8 cellular contexts compared by ENCODE assay signal in the genomic region with DNA sequence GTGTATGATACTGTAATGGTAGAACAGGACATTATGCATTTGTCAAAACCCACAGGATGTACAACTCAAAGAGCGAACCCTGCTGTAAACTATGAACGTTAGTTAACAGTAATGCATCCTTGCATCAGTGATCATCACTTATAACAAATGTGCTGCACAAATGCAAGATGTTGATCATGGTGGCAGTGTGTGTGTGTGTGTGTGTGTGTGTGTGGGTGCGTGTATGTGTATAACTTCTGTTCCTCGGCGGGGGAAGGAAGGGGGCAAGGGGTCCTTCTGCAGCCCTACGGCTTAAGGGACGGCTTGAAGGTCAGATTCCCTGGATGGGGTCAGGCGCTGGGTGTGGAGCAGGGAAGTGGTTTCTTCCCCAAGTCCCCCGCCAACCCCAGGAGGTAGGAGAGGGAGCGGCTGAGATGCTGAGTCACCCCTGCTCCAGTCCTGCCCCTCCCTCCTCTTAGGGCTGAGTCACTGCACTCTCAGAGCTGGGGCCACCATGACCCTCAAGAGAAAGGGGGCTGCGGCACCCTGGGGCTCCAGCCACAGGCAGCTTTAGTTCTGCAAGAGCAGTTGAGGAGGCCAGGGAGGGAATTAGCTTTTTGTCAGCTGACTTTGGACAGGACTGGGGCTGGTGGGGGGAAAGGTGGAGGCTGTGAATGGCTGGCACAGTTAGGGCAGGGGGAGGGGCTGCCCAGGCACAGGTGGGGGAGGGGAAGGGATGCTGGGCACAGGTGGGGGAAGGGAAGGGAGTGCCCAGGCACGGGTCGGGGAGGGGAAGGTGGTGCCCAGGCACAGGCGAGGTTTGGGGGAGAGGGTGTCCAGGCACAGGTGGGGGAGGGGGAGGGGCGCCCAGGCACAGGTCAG. TPM values are rescaled to one million over a fixed set of nuclear protein-coding genes. Genes with fewer than 3 reads are reported as not detected.
A peak's percentile ranks its signal among the peaks of the same experiment; 100 is the strongest.
DNase-seq lines count a peak whose midpoint lies in the region; ATAC-seq and TF ChIP-seq lines count a peak whose summit lies in the region.

No MANE protein-coding gene starts in this region.

- peak overlapping the region; percentile 94 for H3K27ac ChIP-seq in AG04450 (ENCODE audit: low read depth, low read length)

- TF ChIP-seq CTCF in AG04450 (IDR thresholded peaks at IDR 0.05; ENCODE audit: low read depth, low read length), result no peak

- peak; percentile 64 for ATAC-seq in left lobe of liver

- DNase-seq in AG04450 (ENCODE audit: low read depth, low spot score), result peak; percentile 64
- DNase-seq in HS-5 (ENCODE audit: low read depth), result peak; percentile 74
- DNase-seq in T-helper 22 cell (ENCODE audit: low read depth), result peak; percentile 26
- peak; percentile 85 for DNase-seq in brain pericyte (ENCODE audit: low read depth, low spot score)
- peak; percentile 55 for DNase-seq in left lobe of liver (ENCODE audit: low spot score)
- DNase-seq in stimulated activated CD8-positive, alpha-beta memory T cell treated with anti-CD3 and anti-CD28 coated beads, Interleukin-4, amount 100 ng/mL, for 48 hours, result peak; percentile 72
- no peak for DNase-seq in NCI-H774 (lab: John Stamatoyannopoulos, UW)
- no peak for DNase-seq in NCI-H1694 treated with DMSO at 0.1 percent for 48 hours (lab: John Stamatoyannopoulos, UW)

- POLR2A ChIA-PET in AG04450 (lab: Yijun Ruan, JAX), result interaction anchor here (0.6 to 1.3 kb wide), 3 partner anchors 10 to 34 kb away, joined by 3 to 5 read pairs (median 3); no protein-coding TSS in a partner anchor

- H3K9me3 ChIP-seq in AG04450 (ENCODE audit: control insufficient read depth, insufficient read depth, low read length), result peaks cover 10% of the 10 kb centered on the region

- CTCF ChIA-PET in AG04450 (lab: Charles Lee), result interaction anchor here (0.6 to 1.5 kb wide), 3 partner anchors 79 to 198 kb away, joined by 3 to 5 read pairs (median 4); no protein-coding TSS in a partner anchor

- H3K4me3 ChIP-seq in AG04450 (ENCODE audit: low read depth, low read length), result peak overlapping the region; percentile 25

- no peaks in the 10 kb centered on the region for H3K27me3 ChIP-seq in AG04450 (ENCODE audit: control insufficient read depth, insufficient read depth, low read length)

RNA-seq across cellular contexts. Expression of gene CTSD, which starts 8.8 kb away (rescaled TPM):
- polyA plus RNA-seq in AG04450 (2011; rRNA removed), result 77.8 and 136 TPM in 2 replicates
- 107 and 168 TPM in 2 replicates for polyA minus RNA-seq in AG04450 (2011; rRNA and poly(A)+ RNA removed)
- total RNA-seq in left lobe of liver, result 564 TPM

RNA-seq across cellular contexts. Expression of gene IFITM10, which starts 22.1 kb away (rescaled TPM):
- 0.04 TPM in 1 of 2 replicates, not detected in the other for polyA plus RNA-seq in AG04450 (2011; rRNA removed)
- polyA minus RNA-seq in AG04450 (2011; rRNA and poly(A)+ RNA removed), result not detected in 2 replicates
- total RNA-seq in left lobe of liver, result 15.7 TPM

Comparison
In these comparisons a context has a peak if more than half of its experiments do, and no peak if none do; other contexts are left out.
1. DNase-seq: peak in AG04450 (single experiment), HS-5 (single experiment), T-helper 22 cell (single experiment), brain pericyte (single experiment), left lobe of liver (single experiment) and stimulated activated CD8-positive, alpha-beta memory T cell treated with anti-CD3 and anti-CD28 coated beads, Interleukin-4, amount 100 ng/mL, for 48 hours (single experiment); none in NCI-H774 (single experiment) and NCI-H1694 treated with DMSO at 0.1 percent for 48 hours (single experiment).